1 cellular context compared by ENCODE assay signal in genomic region chr11:134207538-134208239, GRCh38.
TF ChIP-seq lines count a peak whose summit lies in the region.

No MANE protein-coding gene starts in this region.

TF ChIP-seq in GM12878, 131 proteins besides CTCF, POLR2A, EP300 and RAD21:
- TF ChIP-seq ZNF274 (IDR thresholded peaks at IDR 0.05; ENCODE audit: insufficient read depth, insufficient read length) (no peak), SIN3A (IDR thresholded peaks at IDR 0.05; ENCODE audit: low read depth, low read length) (no peak), POLR2AphosphoS2 (IDR thresholded peaks at IDR 0.05; ENCODE audit: low read depth, low read length) (no peak), RAD51 (IDR thresholded peaks at IDR 0.05) (no peak), NR2F1 (conservative IDR thresholded peaks at IDR 0.05) (no peak), FOXM1 (IDR thresholded peaks at IDR 0.05; ENCODE audit: low read depth, low read length) (no peak), SMC3 (IDR thresholded peaks at IDR 0.05; ENCODE audit: borderline replicate concordance, low read length) (peak; percentile 12; the same call in 1 of the 2 replicates), FOS (IDR thresholded peaks at IDR 0.05; ENCODE audit: borderline replicate concordance, extremely low read depth, insufficient read length) (no peak), ZNF687 (IDR thresholded peaks at IDR 0.05) (no peak), PRDM15 (CRISPR knock-in tag; IDR thresholded peaks at IDR 0.05) (no peak), ESRRA (IDR thresholded peaks at IDR 0.05; ENCODE audit: low read length) (no peak), IRF4 (IDR thresholded peaks at IDR 0.05; ENCODE audit: low read depth, low read length) (no peak), CREM (IDR thresholded peaks at IDR 0.05; ENCODE audit: low read depth) (no peak), YY1 (IDR thresholded peaks at IDR 0.05; ENCODE audit: low read depth, low read length) (0 out of 2 replicates have a peak, but pooled peaks have one; percentile 21), HDGF (IDR thresholded peaks at IDR 0.05) (peak; percentile 64; the same call in 1 of the 2 replicates)
- TF ChIP-seq, protein P1, sequence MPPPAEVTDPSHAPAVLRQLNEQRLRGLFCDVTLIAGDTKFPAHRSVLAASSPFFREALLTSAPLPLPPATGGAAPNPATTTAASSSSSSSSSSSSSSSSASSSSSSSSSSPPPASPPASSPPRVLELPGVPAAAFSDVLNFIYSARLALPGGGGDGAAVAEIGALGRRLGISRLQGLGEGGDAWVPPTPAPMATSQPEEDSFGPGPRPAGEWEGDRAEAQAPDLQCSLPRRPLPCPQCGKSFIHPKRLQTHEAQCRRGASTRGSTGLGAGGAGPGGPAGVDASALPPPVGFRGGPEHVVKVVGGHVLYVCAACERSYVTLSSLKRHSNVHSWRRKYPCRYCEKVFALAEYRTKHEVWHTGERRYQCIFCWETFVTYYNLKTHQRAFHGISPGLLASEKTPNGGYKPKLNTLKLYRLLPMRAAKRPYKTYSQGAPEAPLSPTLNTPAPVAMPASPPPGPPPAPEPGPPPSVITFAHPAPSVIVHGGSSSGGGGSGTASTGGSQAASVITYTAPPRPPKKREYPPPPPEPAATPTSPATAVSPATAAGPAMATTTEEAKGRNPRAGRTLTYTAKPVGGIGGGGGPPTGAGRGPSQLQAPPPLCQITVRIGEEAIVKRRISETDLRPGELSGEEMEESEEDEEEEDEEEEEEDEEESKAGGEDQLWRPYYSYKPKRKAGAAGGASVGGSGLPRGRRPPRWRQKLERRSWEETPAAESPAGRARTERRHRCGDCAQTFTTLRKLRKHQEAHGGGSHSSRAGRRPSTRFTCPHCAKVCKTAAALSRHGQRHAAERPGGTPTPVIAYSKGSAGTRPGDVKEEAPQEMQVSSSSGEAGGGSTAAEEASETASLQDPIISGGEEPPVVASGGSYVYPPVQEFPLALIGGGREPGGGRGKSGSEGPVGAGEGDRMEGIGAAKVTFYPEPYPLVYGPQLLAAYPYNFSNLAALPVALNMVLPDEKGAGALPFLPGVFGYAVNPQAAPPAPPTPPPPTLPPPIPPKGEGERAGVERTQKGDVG (CRISPR knock-in tag; IDR thresholded peaks at IDR 0.05): no peak
